ENCODE assay signal across 23 cellular contexts in genomic region chr16:11296351-11296705, GRCh38. TPM values are rescaled to one million over a fixed set of nuclear protein-coding genes. Genes with fewer than 3 reads are reported as not detected.
DNase-seq lines count a peak whose midpoint lies in the region; ATAC-seq and TF ChIP-seq lines count a peak whose summit lies in the region.
"Had no signal": no experiment of that assay in that cellular context is flagged by ENCODE, and none has a peak within 500 bp of the region (broad histone marks: within the 10 kb centered on the region; RNA-seq: fewer than 3 reads in every experiment).

No MANE protein-coding gene starts in this region.

- TF ChIP-seq CTCF in DND-41 (IDR thresholded peaks at IDR 0.05; ENCODE audit: borderline replicate concordance, extremely low read depth, low read length, poor library complexity, severe bottlenecking) (no peak), progenitor cell of endocrine pancreas (IDR thresholded peaks at IDR 0.05; ENCODE audit: unreplicated experiment) (no peak), glutamatergic neuron (IDR thresholded peaks at IDR 0.05; ENCODE audit: partially characterized antibody, unreplicated experiment) (no peak)

- POLR2A ChIA-PET in activated naive CD8-positive, alpha-beta T cell treated with anti-CD3 and anti-CD28 coated beads, Interleukin-2, amount 10 ng/mL, durations not matched to agents 7 days and 5 days (lab: Charles Lee) = interaction anchor here (1.3 to 4.6 kb wide), 5 partner anchors 14 to 57 kb away, joined by 4 to 68 read pairs (median 9); partner anchors contain the start of gene SOCS1

- intact Hi-C loops in left colon (cut with DNase I, micrococcal nuclease) = no loop called here

- no peaks in the 10 kb centered on the region for H3K79me2 ChIP-seq in DND-41 (ENCODE audit: insufficient read depth, low read length)

- H3K36me3 ChIP-seq in DND-41 (ENCODE audit: insufficient read depth, low read length) (no peaks in the 10 kb centered on the region), KOPT-K1 (ENCODE audit: insufficient read depth, low read length) (no peaks in the 10 kb centered on the region)
- H3K36me3 ChIP-seq: heart right ventricle, thoracic aorta had no signal

- DNase-seq in DND-41 = no peak
- DNase-seq in activated naive CD8-positive, alpha-beta T cell treated with anti-CD3 and anti-CD28 coated beads, Interleukin-2, amount 10 ng/mL, durations not matched to agents 7 days and 5 days = no peak
- no peak for DNase-seq in progenitor cell of endocrine pancreas (ENCODE audit: low spot score, unreplicated experiment)
- no peak for DNase-seq in NCI-H510A treated with DMSO at 0.1 percent for 48 hours (lab: John Stamatoyannopoulos, UW)
- DNase-seq in left colon = no peak
- DNase-seq in glutamatergic neuron = no peak
- DNase-seq: anterior cingulate cortex; CD8-positive, alpha-beta memory T cell; central memory CD4-positive, alpha-beta T cell; DMS153; HCEC 1CT; heart right ventricle; midbrain; NCI-H2171 treated with DMSO at 0.1 percent for 48 hours; nephron progenitor cell; T-cell had no signal

- H3K4me3 ChIP-seq in DND-41 (ENCODE audit: low read depth in 1 of 2, low read length in 2 of 2) = no peak overlapping the region
- H3K4me3 ChIP-seq: heart right ventricle, K562, thoracic aorta had no signal

- H3K9me3 ChIP-seq in DND-41 (ENCODE audit: insufficient read depth, low read length, severe bottlenecking) (no peaks in the 10 kb centered on the region), KOPT-K1 (ENCODE audit: insufficient read depth, low read length, poor library complexity, severe bottlenecking) (no peaks in the 10 kb centered on the region)
- H3K9me3 ChIP-seq: heart right ventricle, thoracic aorta had no signal

- H3K27ac ChIP-seq in DND-41 (ENCODE audit: low read length) (0 out of 2 replicates have a peak overlapping the region, but pooled peaks have one; percentile 9), KOPT-K1 (ENCODE audit: low read depth, low read length, poor library complexity, severe bottlenecking) (peak overlapping the region; percentile 90)
- H3K27ac ChIP-seq: epithelial cell of prostate, thoracic aorta had no signal

- H3K27ac Mint-ChIP-seq in activated naive CD8-positive, alpha-beta T cell treated with anti-CD3 and anti-CD28 coated beads, Interleukin-2, amount 10 ng/mL, durations not matched to agents 7 days and 5 days = peak overlapping the region; percentile 91
- H3K27ac Mint-ChIP-seq in progenitor cell of endocrine pancreas (peak overlapping the region; percentile 81), glutamatergic neuron (ENCODE audit: unreplicated experiment) (no peak overlapping the region)
- H3K27ac Mint-ChIP-seq: nephron progenitor cell had no signal

- H3K9ac ChIP-seq in DND-41 (ENCODE audit: low read depth, low read length) = no peak overlapping the region

- H3K4me2 ChIP-seq in DND-41 (ENCODE audit: insufficient read depth, low read length) = peak overlapping the region; percentile 58; the same call in 1 of the 2 replicates

- H2AFZ ChIP-seq in DND-41 (ENCODE audit: low read depth, low read length) = no peak overlapping the region

- H3K27me3 Mint-ChIP-seq in activated naive CD8-positive, alpha-beta T cell treated with anti-CD3 and anti-CD28 coated beads, Interleukin-2, amount 10 ng/mL, durations not matched to agents 7 days and 5 days = peaks cover 9% of the 10 kb centered on the region
- H3K27me3 Mint-ChIP-seq in progenitor cell of endocrine pancreas (no peaks in the 10 kb centered on the region), glutamatergic neuron (ENCODE audit: unreplicated experiment) (peaks cover 6% of the 10 kb centered on the region)
- H3K27me3 Mint-ChIP-seq: T-cell had no signal

- peaks cover 48% of the 10 kb centered on the region for H3K4me1 Mint-ChIP-seq in activated naive CD8-positive, alpha-beta T cell treated with anti-CD3 and anti-CD28 coated beads, Interleukin-2, amount 10 ng/mL, durations not matched to agents 7 days and 5 days
- H3K4me1 Mint-ChIP-seq in progenitor cell of endocrine pancreas (ENCODE audit: low read depth) (peaks cover 27% of the 10 kb centered on the region), glutamatergic neuron (ENCODE audit: low read depth, unreplicated experiment) (peaks cover 2% of the 10 kb centered on the region)

- H4K20me1 ChIP-seq in DND-41 (ENCODE audit: insufficient read depth, low read length) = peaks cover 3% of the 10 kb centered on the region; the same call in 1 of the 2 replicates

- H3K36me3 Mint-ChIP-seq in activated naive CD8-positive, alpha-beta T cell treated with anti-CD3 and anti-CD28 coated beads, Interleukin-2, amount 10 ng/mL, durations not matched to agents 7 days and 5 days = no peaks in the 10 kb centered on the region
- H3K36me3 Mint-ChIP-seq in progenitor cell of endocrine pancreas (ENCODE audit: insufficient read depth) (no peaks in the 10 kb centered on the region), glutamatergic neuron (ENCODE audit: unreplicated experiment) (no peaks in the 10 kb centered on the region)
- H3K36me3 Mint-ChIP-seq: CD8-positive, alpha-beta memory T cell; T-cell had no signal

- H3K4me3 Mint-ChIP-seq in activated naive CD8-positive, alpha-beta T cell treated with anti-CD3 and anti-CD28 coated beads, Interleukin-2, amount 10 ng/mL, durations not matched to agents 7 days and 5 days = peak overlapping the region; percentile 77
- H3K4me3 Mint-ChIP-seq in progenitor cell of endocrine pancreas (ENCODE audit: low read depth) = no peak overlapping the region
- no peak overlapping the region for H3K4me3 Mint-ChIP-seq in glutamatergic neuron (ENCODE audit: unreplicated experiment)
- H3K4me3 Mint-ChIP-seq: nephron progenitor cell had no signal

- H3K9me3 Mint-ChIP-seq in activated naive CD8-positive, alpha-beta T cell treated with anti-CD3 and anti-CD28 coated beads, Interleukin-2, amount 10 ng/mL, durations not matched to agents 7 days and 5 days = no peaks in the 10 kb centered on the region
- H3K9me3 Mint-ChIP-seq in progenitor cell of endocrine pancreas (ENCODE audit: low read depth) = no peaks in the 10 kb centered on the region
- peaks cover 3% of the 10 kb centered on the region for H3K9me3 Mint-ChIP-seq in glutamatergic neuron (ENCODE audit: unreplicated experiment)
- H3K9me3 Mint-ChIP-seq: CD8-positive, alpha-beta memory T cell; nephron progenitor cell; T-cell had no signal

- ATAC-seq in DND-41 (ENCODE audit: insufficient read depth, low read depth) (no peak), left colon (no peak)
- ATAC-seq in activated naive CD8-positive, alpha-beta T cell treated with anti-CD3 and anti-CD28 coated beads, Interleukin-2, amount 10 ng/mL, durations not matched to agents 7 days and 5 days (ENCODE audit: low read depth) = no peak

- no peaks in the 10 kb centered on the region for H3K27me3 ChIP-seq in DND-41 (ENCODE audit: insufficient read depth, low read length, poor library complexity)
- H3K27me3 ChIP-seq: heart right ventricle had no signal

- peaks cover 45% of the 10 kb centered on the region for H3K4me1 ChIP-seq in DND-41 (ENCODE audit: insufficient read depth, low read length)

RNA-seq across cellular contexts. Expression of gene PRM1, which starts 15.2 kb away (rescaled TPM):
- not detected for total RNA-seq in activated naive CD8-positive, alpha-beta T cell treated with anti-CD3 and anti-CD28 coated beads, Interleukin-2, amount 10 ng/mL, durations not matched to agents 7 days and 5 days
- total RNA-seq in progenitor cell of endocrine pancreas = not detected in 2 replicates
- total RNA-seq in left colon = not detected
- not detected for total RNA-seq in glutamatergic neuron (ENCODE audit: unreplicated experiment)
- total RNA-seq: CD8-positive, alpha-beta memory T cell; fibroblast of villous mesenchyme; heart right ventricle; K562; left lobe of liver; posterior vena cava; T-cell; thoracic aorta had no signal

RNA-seq across cellular contexts. Expression of gene PRM2, which starts 20.0 kb away (rescaled TPM):
- not detected for total RNA-seq in activated naive CD8-positive, alpha-beta T cell treated with anti-CD3 and anti-CD28 coated beads, Interleukin-2, amount 10 ng/mL, durations not matched to agents 7 days and 5 days
- not detected in 2 replicates for total RNA-seq in progenitor cell of endocrine pancreas
- not detected for total RNA-seq in left colon
- not detected for total RNA-seq in glutamatergic neuron (ENCODE audit: unreplicated experiment)
- total RNA-seq: CD8-positive, alpha-beta memory T cell; fibroblast of villous mesenchyme; heart right ventricle; K562; left lobe of liver; posterior vena cava; T-cell; thoracic aorta had no signal

RNA-seq across cellular contexts. Expression of gene PRM3, which starts 22.9 kb away (rescaled TPM):
- not detected for total RNA-seq in activated naive CD8-positive, alpha-beta T cell treated with anti-CD3 and anti-CD28 coated beads, Interleukin-2, amount 10 ng/mL, durations not matched to agents 7 days and 5 days
- total RNA-seq in progenitor cell of endocrine pancreas = not detected in 2 replicates
- not detected for total RNA-seq in left colon
- not detected for total RNA-seq in glutamatergic neuron (ENCODE audit: unreplicated experiment)
- total RNA-seq: CD8-positive, alpha-beta memory T cell; fibroblast of villous mesenchyme; heart right ventricle; K562; left lobe of liver; posterior vena cava; T-cell; thoracic aorta had no signal

RNA-seq across cellular contexts. Expression of gene TNP2, which starts 27.2 kb away (rescaled TPM):
- total RNA-seq in activated naive CD8-positive, alpha-beta T cell treated with anti-CD3 and anti-CD28 coated beads, Interleukin-2, amount 10 ng/mL, durations not matched to agents 7 days and 5 days = not detected
- total RNA-seq in progenitor cell of endocrine pancreas = not detected in 2 replicates
- total RNA-seq in left colon = not detected
- not detected for total RNA-seq in glutamatergic neuron (ENCODE audit: unreplicated experiment)
- total RNA-seq: CD8-positive, alpha-beta memory T cell; fibroblast of villous mesenchyme; heart right ventricle; K562; left lobe of liver; posterior vena cava; T-cell; thoracic aorta had no signal

RNA-seq across cellular contexts. Expression of gene SOCS1, which starts 40.3 kb away (rescaled TPM):
- total RNA-seq in activated naive CD8-positive, alpha-beta T cell treated with anti-CD3 and anti-CD28 coated beads, Interleukin-2, amount 10 ng/mL, durations not matched to agents 7 days and 5 days = 100 to 1,000 TPM; 165 to 176 TPM
- total RNA-seq in progenitor cell of endocrine pancreas (6.6 and 6.8 TPM in 2 replicates), left colon (1 to 10 TPM; 4.7 to 4.9 TPM), glutamatergic neuron (ENCODE audit: unreplicated experiment) (11.1 TPM)
